ENCODE assay signal across 1 cellular context in the genomic region with DNA sequence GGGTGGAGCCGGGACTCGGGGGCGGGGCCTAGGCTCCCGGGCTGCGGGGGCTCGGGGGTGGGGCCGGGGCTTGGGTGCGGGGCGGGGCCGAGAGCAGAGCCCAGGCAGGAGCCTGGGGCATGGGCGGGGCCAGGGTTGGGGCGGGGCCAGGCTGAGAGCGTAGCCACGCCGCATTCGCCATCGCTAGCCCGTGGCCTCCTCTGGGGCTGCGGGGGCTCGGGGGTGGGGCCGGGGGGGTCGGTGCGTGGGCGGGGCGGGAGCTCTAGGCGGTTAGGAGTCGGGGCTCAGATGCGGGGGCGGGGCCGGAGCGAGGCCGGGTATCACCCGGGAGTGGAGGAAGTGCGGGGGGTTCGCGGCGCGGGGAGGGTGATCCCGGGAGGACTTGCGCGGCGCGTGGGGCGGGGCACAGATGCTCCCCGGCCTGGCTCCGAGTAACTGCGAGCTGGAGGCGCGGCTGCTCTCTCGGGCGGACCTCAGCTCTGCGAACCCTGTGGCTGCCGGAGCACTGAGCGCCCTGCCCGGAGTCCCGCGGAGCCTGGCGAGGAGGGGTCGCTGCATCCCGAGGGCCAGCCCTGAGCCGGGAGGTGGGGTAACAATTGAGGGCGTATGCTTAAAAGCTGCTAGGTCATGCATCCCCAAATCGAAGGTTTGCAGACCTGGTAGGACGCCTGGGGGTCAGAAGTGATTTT.
TF ChIP-seq lines count a peak whose summit lies in the region.

No MANE protein-coding gene starts in this region.

TF ChIP-seq in HepG2, 621 proteins besides CTCF, POLR2A, EP300 and RAD21 (continued from another document and continues in another):
- TF ChIP-seq, protein P1, sequence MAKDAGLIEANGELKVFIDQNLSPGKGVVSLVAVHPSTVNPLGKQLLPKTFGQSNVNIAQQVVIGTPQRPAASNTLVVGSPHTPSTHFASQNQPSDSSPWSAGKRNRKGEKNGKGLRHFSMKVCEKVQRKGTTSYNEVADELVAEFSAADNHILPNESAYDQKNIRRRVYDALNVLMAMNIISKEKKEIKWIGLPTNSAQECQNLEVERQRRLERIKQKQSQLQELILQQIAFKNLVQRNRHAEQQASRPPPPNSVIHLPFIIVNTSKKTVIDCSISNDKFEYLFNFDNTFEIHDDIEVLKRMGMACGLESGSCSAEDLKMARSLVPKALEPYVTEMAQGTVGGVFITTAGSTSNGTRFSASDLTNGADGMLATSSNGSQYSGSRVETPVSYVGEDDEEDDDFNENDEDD (CRISPR knock-in tag; IDR thresholded peaks at IDR 0.05; ENCODE audit: borderline replicate concordance) = peak; percentile 47; the same call in 1 of the 2 replicates
- TF ChIP-seq HOXA9 (CRISPR knock-in tag; IDR thresholded peaks at IDR 0.05; ENCODE audit: borderline replicate concordance) (no peak), HOXA3 (CRISPR knock-in tag; IDR thresholded peaks at IDR 0.05) (peak; percentile 73; the same call in 1 of the 2 replicates), NFE2L2 (IDR thresholded peaks at IDR 0.05; ENCODE audit: low read length) (no peak), ZKSCAN5 (CRISPR knock-in tag; IDR thresholded peaks at IDR 0.05) (no peak), ZNF264 (CRISPR knock-in tag; IDR thresholded peaks at IDR 0.05) (0 out of 2 replicates have a peak, but pooled peaks have one; percentile 19), ZFP90 (CRISPR knock-in tag; IDR thresholded peaks at IDR 0.05; ENCODE audit: borderline replicate concordance) (no peak), ZNF446 (CRISPR knock-in tag; IDR thresholded peaks at IDR 0.05) (no peak), CBX2 (IDR thresholded peaks at IDR 0.05; ENCODE audit: low read depth, low read length) (no peak), CBX2 (CRISPR knock-in tag; IDR thresholded peaks at IDR 0.05; ENCODE audit: low read depth) (peak; percentile 75; the same call in 1 of the 2 replicates), NFYC (CRISPR knock-in tag; IDR thresholded peaks at IDR 0.05) (peak; percentile 22; the same call in 1 of the 2 replicates), ARHGAP35 (CRISPR knock-in tag; IDR thresholded peaks at IDR 0.05; ENCODE audit: borderline replicate concordance) (peak; percentile 75; the same call in 1 of the 2 replicates), SMAD1 (CRISPR knock-in tag; IDR thresholded peaks at IDR 0.05; ENCODE audit: borderline replicate concordance, low read depth) (no peak; the same call in 1 of the 2 replicates), ZMYM3 (CRISPR knock-in tag; IDR thresholded peaks at IDR 0.05) (peak; percentile 74; the same call in 1 of the 2 replicates), RBAK (CRISPR knock-in tag; IDR thresholded peaks at IDR 0.05) (no peak), KMT2A (CRISPR knock-in tag; IDR thresholded peaks at IDR 0.05) (peak; percentile 34), TGIF2 (CRISPR knock-in tag; IDR thresholded peaks at IDR 0.05) (0 out of 2 replicates have a peak, but pooled peaks have one; percentile 21), ZNF33B (CRISPR knock-in tag; IDR thresholded peaks at IDR 0.05) (0 out of 2 replicates have a peak, but pooled peaks have one; percentile 15), PPARG (CRISPR knock-in tag; conservative IDR thresholded peaks at IDR 0.05) (0 out of 2 replicates have a peak, but pooled peaks have one; percentile 17), HDAC1 (CRISPR knock-in tag; IDR thresholded peaks at IDR 0.05) (peak; percentile 51), LCORL (IDR thresholded peaks at IDR 0.05) (no peak), LCORL (CRISPR knock-in tag; IDR thresholded peaks at IDR 0.05) (peak; percentile 89)
- TF ChIP-seq, protein P2, sequence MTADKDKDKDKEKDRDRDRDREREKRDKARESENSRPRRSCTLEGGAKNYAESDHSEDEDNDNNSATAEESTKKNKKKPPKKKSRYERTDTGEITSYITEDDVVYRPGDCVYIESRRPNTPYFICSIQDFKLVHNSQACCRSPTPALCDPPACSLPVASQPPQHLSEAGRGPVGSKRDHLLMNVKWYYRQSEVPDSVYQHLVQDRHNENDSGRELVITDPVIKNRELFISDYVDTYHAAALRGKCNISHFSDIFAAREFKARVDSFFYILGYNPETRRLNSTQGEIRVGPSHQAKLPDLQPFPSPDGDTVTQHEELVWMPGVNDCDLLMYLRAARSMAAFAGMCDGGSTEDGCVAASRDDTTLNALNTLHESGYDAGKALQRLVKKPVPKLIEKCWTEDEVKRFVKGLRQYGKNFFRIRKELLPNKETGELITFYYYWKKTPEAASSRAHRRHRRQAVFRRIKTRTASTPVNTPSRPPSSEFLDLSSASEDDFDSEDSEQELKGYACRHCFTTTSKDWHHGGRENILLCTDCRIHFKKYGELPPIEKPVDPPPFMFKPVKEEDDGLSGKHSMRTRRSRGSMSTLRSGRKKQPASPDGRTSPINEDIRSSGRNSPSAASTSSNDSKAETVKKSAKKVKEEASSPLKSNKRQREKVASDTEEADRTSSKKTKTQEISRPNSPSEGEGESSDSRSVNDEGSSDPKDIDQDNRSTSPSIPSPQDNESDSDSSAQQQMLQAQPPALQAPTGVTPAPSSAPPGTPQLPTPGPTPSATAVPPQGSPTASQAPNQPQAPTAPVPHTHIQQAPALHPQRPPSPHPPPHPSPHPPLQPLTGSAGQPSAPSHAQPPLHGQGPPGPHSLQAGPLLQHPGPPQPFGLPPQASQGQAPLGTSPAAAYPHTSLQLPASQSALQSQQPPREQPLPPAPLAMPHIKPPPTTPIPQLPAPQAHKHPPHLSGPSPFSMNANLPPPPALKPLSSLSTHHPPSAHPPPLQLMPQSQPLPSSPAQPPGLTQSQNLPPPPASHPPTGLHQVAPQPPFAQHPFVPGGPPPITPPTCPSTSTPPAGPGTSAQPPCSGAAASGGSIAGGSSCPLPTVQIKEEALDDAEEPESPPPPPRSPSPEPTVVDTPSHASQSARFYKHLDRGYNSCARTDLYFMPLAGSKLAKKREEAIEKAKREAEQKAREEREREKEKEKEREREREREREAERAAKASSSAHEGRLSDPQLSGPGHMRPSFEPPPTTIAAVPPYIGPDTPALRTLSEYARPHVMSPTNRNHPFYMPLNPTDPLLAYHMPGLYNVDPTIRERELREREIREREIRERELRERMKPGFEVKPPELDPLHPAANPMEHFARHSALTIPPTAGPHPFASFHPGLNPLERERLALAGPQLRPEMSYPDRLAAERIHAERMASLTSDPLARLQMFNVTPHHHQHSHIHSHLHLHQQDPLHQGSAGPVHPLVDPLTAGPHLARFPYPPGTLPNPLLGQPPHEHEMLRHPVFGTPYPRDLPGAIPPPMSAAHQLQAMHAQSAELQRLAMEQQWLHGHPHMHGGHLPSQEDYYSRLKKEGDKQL (CRISPR knock-in tag; IDR thresholded peaks at IDR 0.05; ENCODE audit: low read depth) = 0 out of 2 replicates have a peak, but pooled peaks have one; percentile 28
- TF ChIP-seq, protein P3, sequence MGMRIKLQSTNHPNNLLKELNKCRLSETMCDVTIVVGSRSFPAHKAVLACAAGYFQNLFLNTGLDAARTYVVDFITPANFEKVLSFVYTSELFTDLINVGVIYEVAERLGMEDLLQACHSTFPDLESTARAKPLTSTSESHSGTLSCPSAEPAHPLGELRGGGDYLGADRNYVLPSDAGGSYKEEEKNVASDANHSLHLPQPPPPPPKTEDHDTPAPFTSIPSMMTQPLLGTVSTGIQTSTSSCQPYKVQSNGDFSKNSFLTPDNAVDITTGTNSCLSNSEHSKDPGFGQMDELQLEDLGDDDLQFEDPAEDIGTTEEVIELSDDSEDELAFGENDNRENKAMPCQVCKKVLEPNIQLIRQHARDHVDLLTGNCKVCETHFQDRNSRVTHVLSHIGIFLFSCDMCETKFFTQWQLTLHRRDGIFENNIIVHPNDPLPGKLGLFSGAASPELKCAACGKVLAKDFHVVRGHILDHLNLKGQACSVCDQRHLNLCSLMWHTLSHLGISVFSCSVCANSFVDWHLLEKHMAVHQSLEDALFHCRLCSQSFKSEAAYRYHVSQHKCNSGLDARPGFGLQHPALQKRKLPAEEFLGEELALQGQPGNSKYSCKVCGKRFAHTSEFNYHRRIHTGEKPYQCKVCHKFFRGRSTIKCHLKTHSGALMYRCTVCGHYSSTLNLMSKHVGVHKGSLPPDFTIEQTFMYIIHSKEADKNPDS (CRISPR knock-in tag; IDR thresholded peaks at IDR 0.05) = peak; percentile 79; the same call in 1 of the 2 replicates
- TF ChIP-seq, protein P4, sequence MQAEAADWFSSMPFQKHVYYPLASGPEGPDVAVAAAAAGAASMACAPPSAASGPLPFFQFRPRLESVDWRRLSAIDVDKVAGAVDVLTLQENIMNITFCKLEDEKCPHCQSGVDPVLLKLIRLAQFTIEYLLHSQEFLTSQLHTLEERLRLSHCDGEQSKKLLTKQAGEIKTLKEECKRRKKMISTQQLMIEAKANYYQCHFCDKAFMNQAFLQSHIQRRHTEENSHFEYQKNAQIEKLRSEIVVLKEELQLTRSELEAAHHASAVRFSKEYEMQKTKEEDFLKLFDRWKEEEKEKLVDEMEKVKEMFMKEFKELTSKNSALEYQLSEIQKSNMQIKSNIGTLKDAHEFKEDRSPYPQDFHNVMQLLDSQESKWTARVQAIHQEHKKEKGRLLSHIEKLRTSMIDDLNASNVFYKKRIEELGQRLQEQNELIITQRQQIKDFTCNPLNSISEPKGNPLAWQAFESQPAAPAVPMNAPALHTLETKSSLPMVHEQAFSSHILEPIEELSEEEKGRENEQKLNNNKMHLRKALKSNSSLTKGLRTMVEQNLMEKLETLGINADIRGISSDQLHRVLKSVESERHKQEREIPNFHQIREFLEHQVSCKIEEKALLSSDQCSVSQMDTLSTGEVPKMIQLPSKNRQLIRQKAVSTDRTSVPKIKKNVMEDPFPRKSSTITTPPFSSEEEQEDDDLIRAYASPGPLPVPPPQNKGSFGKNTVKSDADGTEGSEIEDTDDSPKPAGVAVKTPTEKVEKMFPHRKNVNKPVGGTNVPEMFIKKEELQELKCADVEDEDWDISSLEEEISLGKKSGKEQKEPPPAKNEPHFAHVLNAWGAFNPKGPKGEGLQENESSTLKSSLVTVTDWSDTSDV (CRISPR knock-in tag; IDR thresholded peaks at IDR 0.05) = no peak
- TF ChIP-seq, protein P5, sequence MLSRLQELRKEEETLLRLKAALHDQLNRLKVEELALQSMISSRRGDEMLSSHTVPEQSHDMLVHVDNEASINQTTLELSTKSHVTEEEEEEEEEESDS (CRISPR knock-in tag; IDR thresholded peaks at IDR 0.05; ENCODE audit: borderline replicate concordance) = no peak
- TF ChIP-seq, protein P6, sequence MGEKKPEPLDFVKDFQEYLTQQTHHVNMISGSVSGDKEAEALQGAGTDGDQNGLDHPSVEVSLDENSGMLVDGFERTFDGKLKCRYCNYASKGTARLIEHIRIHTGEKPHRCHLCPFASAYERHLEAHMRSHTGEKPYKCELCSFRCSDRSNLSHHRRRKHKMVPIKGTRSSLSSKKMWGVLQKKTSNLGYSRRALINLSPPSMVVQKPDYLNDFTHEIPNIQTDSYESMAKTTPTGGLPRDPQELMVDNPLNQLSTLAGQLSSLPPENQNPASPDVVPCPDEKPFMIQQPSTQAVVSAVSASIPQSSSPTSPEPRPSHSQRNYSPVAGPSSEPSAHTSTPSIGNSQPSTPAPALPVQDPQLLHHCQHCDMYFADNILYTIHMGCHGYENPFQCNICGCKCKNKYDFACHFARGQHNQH (CRISPR knock-in tag; IDR thresholded peaks at IDR 0.05) = peak; percentile 72
- TF ChIP-seq, protein P7, sequence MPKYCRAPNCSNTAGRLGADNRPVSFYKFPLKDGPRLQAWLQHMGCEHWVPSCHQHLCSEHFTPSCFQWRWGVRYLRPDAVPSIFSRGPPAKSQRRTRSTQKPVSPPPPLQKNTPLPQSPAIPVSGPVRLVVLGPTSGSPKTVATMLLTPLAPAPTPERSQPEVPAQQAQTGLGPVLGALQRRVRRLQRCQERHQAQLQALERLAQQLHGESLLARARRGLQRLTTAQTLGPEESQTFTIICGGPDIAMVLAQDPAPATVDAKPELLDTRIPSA (CRISPR knock-in tag; IDR thresholded peaks at IDR 0.05; ENCODE audit: borderline replicate concordance) = no peak
- TF ChIP-seq, protein P8, sequence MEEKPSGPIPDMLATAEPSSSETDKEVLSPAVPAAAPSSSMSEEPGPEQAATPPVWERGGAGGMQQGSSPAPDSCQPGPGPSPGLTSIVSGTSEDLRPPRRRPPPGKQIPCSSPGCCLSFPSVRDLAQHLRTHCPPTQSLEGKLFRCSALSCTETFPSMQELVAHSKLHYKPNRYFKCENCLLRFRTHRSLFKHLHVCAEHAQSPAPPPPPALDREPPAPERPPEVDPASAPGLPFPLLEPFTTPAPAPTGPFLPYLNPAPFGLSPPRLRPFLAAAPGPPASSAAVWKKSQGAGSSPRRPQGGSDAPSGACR (CRISPR knock-in tag; IDR thresholded peaks at IDR 0.05) = peak; percentile 62; the same call in 1 of the 2 replicates
- TF ChIP-seq, protein P9, sequence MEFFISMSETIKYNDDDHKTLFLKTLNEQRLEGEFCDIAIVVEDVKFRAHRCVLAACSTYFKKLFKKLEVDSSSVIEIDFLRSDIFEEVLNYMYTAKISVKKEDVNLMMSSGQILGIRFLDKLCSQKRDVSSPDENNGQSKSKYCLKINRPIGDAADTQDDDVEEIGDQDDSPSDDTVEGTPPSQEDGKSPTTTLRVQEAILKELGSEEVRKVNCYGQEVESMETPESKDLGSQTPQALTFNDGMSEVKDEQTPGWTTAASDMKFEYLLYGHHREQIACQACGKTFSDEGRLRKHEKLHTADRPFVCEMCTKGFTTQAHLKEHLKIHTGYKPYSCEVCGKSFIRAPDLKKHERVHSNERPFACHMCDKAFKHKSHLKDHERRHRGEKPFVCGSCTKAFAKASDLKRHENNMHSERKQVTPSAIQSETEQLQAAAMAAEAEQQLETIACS (CRISPR knock-in tag; IDR thresholded peaks at IDR 0.05) = no peak
- TF ChIP-seq, protein P10, sequence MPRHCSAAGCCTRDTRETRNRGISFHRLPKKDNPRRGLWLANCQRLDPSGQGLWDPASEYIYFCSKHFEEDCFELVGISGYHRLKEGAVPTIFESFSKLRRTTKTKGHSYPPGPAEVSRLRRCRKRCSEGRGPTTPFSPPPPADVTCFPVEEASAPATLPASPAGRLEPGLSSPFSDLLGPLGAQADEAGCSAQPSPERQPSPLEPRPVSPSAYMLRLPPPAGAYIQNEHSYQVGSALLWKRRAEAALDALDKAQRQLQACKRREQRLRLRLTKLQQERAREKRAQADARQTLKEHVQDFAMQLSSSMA (CRISPR knock-in tag; IDR thresholded peaks at IDR 0.05) = no peak
- TF ChIP-seq, protein P11, sequence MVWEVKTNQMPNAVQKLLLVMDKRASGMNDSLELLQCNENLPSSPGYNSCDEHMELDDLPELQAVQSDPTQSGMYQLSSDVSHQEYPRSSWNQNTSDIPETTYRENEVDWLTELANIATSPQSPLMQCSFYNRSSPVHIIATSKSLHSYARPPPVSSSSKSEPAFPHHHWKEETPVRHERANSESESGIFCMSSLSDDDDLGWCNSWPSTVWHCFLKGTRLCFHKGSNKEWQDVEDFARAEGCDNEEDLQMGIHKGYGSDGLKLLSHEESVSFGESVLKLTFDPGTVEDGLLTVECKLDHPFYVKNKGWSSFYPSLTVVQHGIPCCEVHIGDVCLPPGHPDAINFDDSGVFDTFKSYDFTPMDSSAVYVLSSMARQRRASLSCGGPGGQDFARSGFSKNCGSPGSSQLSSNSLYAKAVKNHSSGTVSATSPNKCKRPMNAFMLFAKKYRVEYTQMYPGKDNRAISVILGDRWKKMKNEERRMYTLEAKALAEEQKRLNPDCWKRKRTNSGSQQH (CRISPR knock-in tag; IDR thresholded peaks at IDR 0.05; ENCODE audit: low read depth) = peak; percentile 81; the same call in 1 of the 2 replicates
- TF ChIP-seq, protein P12, sequence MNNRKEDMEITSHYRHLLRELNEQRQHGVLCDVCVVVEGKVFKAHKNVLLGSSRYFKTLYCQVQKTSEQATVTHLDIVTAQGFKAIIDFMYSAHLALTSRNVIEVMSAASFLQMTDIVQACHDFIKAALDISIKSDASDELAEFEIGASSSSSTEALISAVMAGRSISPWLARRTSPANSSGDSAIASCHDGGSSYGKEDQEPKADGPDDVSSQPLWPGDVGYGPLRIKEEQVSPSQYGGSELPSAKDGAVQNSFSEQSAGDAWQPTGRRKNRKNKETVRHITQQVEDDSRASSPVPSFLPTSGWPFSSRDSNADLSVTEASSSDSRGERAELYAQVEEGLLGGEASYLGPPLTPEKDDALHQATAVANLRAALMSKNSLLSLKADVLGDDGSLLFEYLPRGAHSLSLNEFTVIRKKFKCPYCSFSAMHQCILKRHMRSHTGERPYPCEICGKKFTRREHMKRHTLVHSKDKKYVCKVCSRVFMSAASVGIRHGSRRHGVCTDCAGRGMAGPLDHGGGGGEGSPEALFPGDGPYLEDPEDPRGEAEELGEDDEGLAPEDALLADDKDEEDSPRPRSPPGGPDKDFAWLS (CRISPR knock-in tag; IDR thresholded peaks at IDR 0.05; ENCODE audit: borderline replicate concordance) = no peak
